Comparison of ENCODE assay signal across 1 cellular context in genomic region chr12:24418157-24418556, GRCh38.
TF ChIP-seq lines count a peak whose summit lies in the region.

No MANE protein-coding gene starts in this region.

TF ChIP-seq in IMR-90, 13 proteins besides CTCF, POLR2A, EP300 and RAD21 (continued from another document):
- no peak for TF ChIP-seq ELK1 (IDR thresholded peaks at IDR 0.05; ENCODE audit: borderline replicate concordance, low read depth, low read length)
